ENCODE assay signal across 1 cellular context in the genomic region with DNA sequence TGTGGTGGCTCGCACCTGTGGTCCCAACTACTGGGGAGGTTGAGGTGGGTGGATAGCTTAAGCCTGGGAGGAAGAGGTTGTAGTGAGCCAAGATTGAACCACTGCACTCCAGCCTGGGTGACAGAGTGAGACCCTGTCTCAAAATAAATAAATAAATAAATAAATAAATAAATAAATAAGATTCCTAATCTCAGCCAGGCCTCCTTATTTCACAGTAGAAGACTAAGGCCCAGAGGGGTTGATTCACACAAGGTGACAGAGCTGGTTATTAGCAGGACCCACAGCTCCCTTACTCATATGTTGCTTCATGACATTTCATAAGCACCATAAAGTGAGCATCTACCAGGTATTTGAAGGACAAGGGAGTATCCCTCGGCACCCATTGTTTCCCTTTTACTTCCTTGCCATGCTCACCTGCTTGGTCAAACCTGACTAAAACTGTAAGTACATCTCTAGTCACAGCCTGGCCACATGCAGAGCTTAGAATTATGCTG.
TF ChIP-seq lines count a peak whose summit lies in the region.

No MANE protein-coding gene starts in this region.

TF ChIP-seq in IMR-90, 13 proteins besides CTCF, POLR2A, EP300 and RAD21:
- no peak for TF ChIP-seq MXI1 (IDR thresholded peaks at IDR 0.05; ENCODE audit: borderline replicate concordance, low read depth, low read length)
- TF ChIP-seq, protein P1, sequence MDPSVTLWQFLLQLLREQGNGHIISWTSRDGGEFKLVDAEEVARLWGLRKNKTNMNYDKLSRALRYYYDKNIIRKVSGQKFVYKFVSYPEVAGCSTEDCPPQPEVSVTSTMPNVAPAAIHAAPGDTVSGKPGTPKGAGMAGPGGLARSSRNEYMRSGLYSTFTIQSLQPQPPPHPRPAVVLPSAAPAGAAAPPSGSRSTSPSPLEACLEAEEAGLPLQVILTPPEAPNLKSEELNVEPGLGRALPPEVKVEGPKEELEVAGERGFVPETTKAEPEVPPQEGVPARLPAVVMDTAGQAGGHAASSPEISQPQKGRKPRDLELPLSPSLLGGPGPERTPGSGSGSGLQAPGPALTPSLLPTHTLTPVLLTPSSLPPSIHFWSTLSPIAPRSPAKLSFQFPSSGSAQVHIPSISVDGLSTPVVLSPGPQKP (IDR thresholded peaks at IDR 0.05; ENCODE audit: borderline replicate concordance, low read depth, low read length): no peak
- no peak for TF ChIP-seq CHD1 (IDR thresholded peaks at IDR 0.05; ENCODE audit: low read depth, low read length)
- no peak for TF ChIP-seq MAFK (IDR thresholded peaks at IDR 0.05; ENCODE audit: low read depth, low read length)
- no peak for TF ChIP-seq BHLHE40 (IDR thresholded peaks at IDR 0.05; ENCODE audit: low read depth, low read length)
- no peak for TF ChIP-seq RCOR1 (IDR thresholded peaks at IDR 0.05; ENCODE audit: insufficient replicate concordance, low read length)
- TF ChIP-seq FOS (IDR thresholded peaks at IDR 0.05; ENCODE audit: low read depth, low read length): no peak
